Comparison of ENCODE assay signal across 13 cellular contexts in genomic region chr2:206379321-206379720, GRCh38.
"Had no signal": no experiment of that assay in that cellular context is flagged by ENCODE, and none has a peak within 500 bp of the region (broad histone marks: within the 10 kb centered on the region; RNA-seq: fewer than 3 reads in every experiment).

No MANE protein-coding gene starts in this region.

- ATAC-seq: activated CD8-positive, alpha-beta memory T cell treated with anti-CD3 and anti-CD28 coated beads, Interleukin-2, amount 10 ng/mL, durations not matched to agents 7 days and 5 days; stimulated activated effector memory CD8-positive, alpha-beta T cell treated with anti-CD3 and anti-CD28 coated beads, Interleukin-12 subunit alpha, Interleukin-12 subunit beta, amount 100 ng/mL, for 72 hours had no signal

- H3K36me3 ChIP-seq: stomach had no signal

- H3K27ac Mint-ChIP-seq: activated CD4-positive, alpha-beta memory T cell treated with anti-CD3 and anti-CD28 coated beads, Interleukin-2, amount 10 ng/mL, durations not matched to agents 7 days and 5 days; activated CD8-positive, alpha-beta memory T cell treated with anti-CD3 and anti-CD28 coated beads, Interleukin-2, amount 10 ng/mL, durations not matched to agents 7 days and 5 days; activated naive CD8-positive, alpha-beta T cell treated with anti-CD3 and anti-CD28 coated beads for 36 hours; stimulated activated effector memory CD8-positive, alpha-beta T cell treated with anti-CD3 and anti-CD28 coated beads, Interleukin-12 subunit alpha, Interleukin-12 subunit beta, amount 100 ng/mL, for 72 hours; type B pancreatic cell had no signal

- H3K4me1 Mint-ChIP-seq: activated CD4-positive, alpha-beta memory T cell treated with anti-CD3 and anti-CD28 coated beads, Interleukin-2, amount 10 ng/mL, durations not matched to agents 7 days and 5 days; activated CD8-positive, alpha-beta memory T cell treated with anti-CD3 and anti-CD28 coated beads, Interleukin-2, amount 10 ng/mL, durations not matched to agents 7 days and 5 days; activated naive CD8-positive, alpha-beta T cell treated with anti-CD3 and anti-CD28 coated beads for 36 hours; stimulated activated effector memory CD8-positive, alpha-beta T cell treated with anti-CD3 and anti-CD28 coated beads, Interleukin-12 subunit alpha, Interleukin-12 subunit beta, amount 100 ng/mL, for 72 hours had no signal

- H3K27me3 ChIP-seq: stomach had no signal

- H3K4me3 Mint-ChIP-seq: activated CD4-positive, alpha-beta memory T cell treated with anti-CD3 and anti-CD28 coated beads, Interleukin-2, amount 10 ng/mL, durations not matched to agents 7 days and 5 days; activated CD8-positive, alpha-beta memory T cell treated with anti-CD3 and anti-CD28 coated beads, Interleukin-2, amount 10 ng/mL, durations not matched to agents 7 days and 5 days; activated naive CD8-positive, alpha-beta T cell treated with anti-CD3 and anti-CD28 coated beads for 36 hours; stimulated activated effector memory CD8-positive, alpha-beta T cell treated with anti-CD3 and anti-CD28 coated beads, Interleukin-12 subunit alpha, Interleukin-12 subunit beta, amount 100 ng/mL, for 72 hours; type B pancreatic cell had no signal

- H3K36me3 Mint-ChIP-seq: activated CD8-positive, alpha-beta memory T cell treated with anti-CD3 and anti-CD28 coated beads, Interleukin-2, amount 10 ng/mL, durations not matched to agents 7 days and 5 days; activated naive CD8-positive, alpha-beta T cell treated with anti-CD3 and anti-CD28 coated beads for 36 hours; stimulated activated effector memory CD8-positive, alpha-beta T cell treated with anti-CD3 and anti-CD28 coated beads, Interleukin-12 subunit alpha, Interleukin-12 subunit beta, amount 100 ng/mL, for 72 hours; type B pancreatic cell had no signal

- H3K27ac ChIP-seq: stomach had no signal

- H3K4me1 ChIP-seq: stomach had no signal

- DNase-seq: activated CD4-positive, alpha-beta memory T cell treated with anti-CD3 and anti-CD28 coated beads, Interleukin-2, amount 10 ng/mL, durations not matched to agents 7 days and 5 days; activated CD4-positive, alpha-beta T cell treated with anti-CD3 and anti-CD28 coated beads for 48 hours; activated CD4-positive, CD25-positive, alpha-beta regulatory T cell; activated CD8-positive, alpha-beta memory T cell treated with anti-CD3 and anti-CD28 coated beads, Interleukin-2, amount 10 ng/mL, durations not matched to agents 7 days and 5 days; activated naive CD4-positive, alpha-beta T cell; activated naive CD8-positive, alpha-beta T cell treated with anti-CD3 and anti-CD28 coated beads for 36 hours; amniotic stem cell; effector CD4-positive, alpha-beta T cell; stimulated activated CD4-positive, alpha-beta T cell treated with anti-CD3 and anti-CD28 coated beads, Interleukin-4, amount 100 ng/mL, for 24 hours; stomach had no signal

- H3K27me3 Mint-ChIP-seq: type B pancreatic cell had no signal

- H3K4me3 ChIP-seq: lung, stomach had no signal
